11 cellular contexts compared by ENCODE assay signal in the genomic region with DNA sequence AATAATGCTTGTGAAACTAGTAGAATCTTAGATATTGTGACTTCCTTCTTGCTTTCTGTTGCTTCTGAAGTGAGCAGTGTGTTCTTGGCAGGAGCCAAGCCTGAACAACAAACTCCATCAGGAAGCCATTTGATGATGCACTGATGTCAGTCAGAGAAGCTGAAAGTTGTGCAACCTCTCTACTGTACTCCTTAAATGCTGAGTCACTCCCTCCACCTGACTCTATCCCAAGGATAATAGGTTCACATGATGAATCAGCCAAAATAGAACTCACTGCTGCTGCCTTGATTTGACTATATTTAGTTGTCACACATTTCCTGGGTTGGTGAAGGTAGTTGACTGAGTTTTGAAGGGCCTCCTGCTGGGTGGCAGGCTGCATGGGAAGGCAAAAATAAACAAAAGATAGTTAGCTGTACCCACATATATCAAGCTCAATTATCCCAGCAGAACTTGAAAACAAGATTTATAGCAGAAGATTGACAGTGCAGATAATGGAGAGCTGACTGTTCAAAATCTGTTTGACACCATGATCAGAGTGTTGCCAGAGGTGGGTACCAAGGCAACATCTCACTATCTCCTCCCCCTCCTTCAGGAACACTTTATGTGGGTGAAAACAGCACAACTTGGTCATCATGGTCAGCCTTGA.
DNase-seq lines count a peak whose midpoint lies in the region; ATAC-seq, FAIRE-seq and TF ChIP-seq lines count a peak whose summit lies in the region.
"Had no signal": no experiment of that assay in that cellular context is flagged by ENCODE, and none has a peak within 500 bp of the region (broad histone marks: within the 10 kb centered on the region; RNA-seq: fewer than 3 reads in every experiment).

No MANE protein-coding gene starts in this region.

- H3K27me3 ChIP-seq in RWPE2 (ENCODE audit: insufficient read depth, poor library complexity, severe bottlenecking) = no peaks in the 10 kb centered on the region
- H3K27me3 ChIP-seq: BLaER1 treated with 17β-estradiol and CSF1 and Interleukin-3, amounts not matched to agents 10 nM and 100 nM; neural progenitor cell had no signal

- ATAC-seq in left ventricle myocardium superior (peak; percentile 24), RWPE2 (ENCODE audit: low read depth) (peak; percentile 93), HG03045 (IDR thresholded peaks at IDR 0.05; ENCODE audit: unreplicated experiment) (no peak)

- H3K4me1 ChIP-seq in RWPE2 (ENCODE audit: insufficient read depth, poor library complexity, severe bottlenecking) = peaks cover 16% of the 10 kb centered on the region
- H3K4me1 ChIP-seq: BLaER1 treated with 17β-estradiol and CSF1 and Interleukin-3, amounts not matched to agents 10 nM and 100 nM; neural progenitor cell had no signal

- H3K9me3 ChIP-seq in RWPE2 (ENCODE audit: severe bottlenecking) = no peaks in the 10 kb centered on the region
- H3K9me3 ChIP-seq: BLaER1 treated with 17β-estradiol and CSF1 and Interleukin-3, amounts not matched to agents 10 nM and 100 nM had no signal

- no peak for DNase-seq in left ventricle myocardium superior
- no peak for DNase-seq in cardiac septum (ENCODE audit: low spot score)
- peak; percentile 61 for DNase-seq in RWPE2 (ENCODE audit: low spot score)
- peak; percentile 91 for DNase-seq in fibroblast of pulmonary artery (ENCODE audit: low read depth)
- DNase-seq in urothelium cell line (ENCODE audit: low spot score) = peak; percentile 37
- no peak for DNase-seq in AML-193 (lab: John Stamatoyannopoulos, UW)
- DNase-seq in NCI-H146 treated with DMSO at 0.1 percent for 48 hours (lab: John Stamatoyannopoulos, UW; ENCODE audit: unreplicated experiment) = no peak
- DNase-seq: NK-92 treated with Interleukin-12 subunit alpha and Interleukin-12 subunit beta, amount 100 ng/mL, for 24 hours had no signal

- H3K27ac ChIP-seq in RWPE2 (ENCODE audit: poor library complexity, severe bottlenecking) = no peak overlapping the region
- H3K27ac ChIP-seq: BLaER1 treated with 17β-estradiol and CSF1 and Interleukin-3, amounts not matched to agents 10 nM and 100 nM; neural progenitor cell had no signal

- no peak for TF ChIP-seq CTCF in RWPE2 (IDR thresholded peaks at IDR 0.05; ENCODE audit: poor library complexity, severe bottlenecking)
- no peak for TF ChIP-seq CTCF in fibroblast of pulmonary artery (IDR thresholded peaks at IDR 0.05; ENCODE audit: low read length, missing control alignments)

- no peaks in the 10 kb centered on the region for H3K36me3 ChIP-seq in RWPE2 (ENCODE audit: low read depth)
- H3K36me3 ChIP-seq: BLaER1 treated with 17β-estradiol and CSF1 and Interleukin-3, amounts not matched to agents 10 nM and 100 nM; neural progenitor cell had no signal

- FAIRE-seq in urothelium cell line (lab: Jason Lieb, UNC) = no peak

- intact Hi-C loops in left ventricle myocardium superior (cut with micrococcal nuclease) = no loop called here
- intact Hi-C loops in cardiac septum (cut with DNase I) = no loop called here

- H3K4me3 ChIP-seq in RWPE2 (ENCODE audit: severe bottlenecking) = no peak overlapping the region
- H3K4me3 ChIP-seq in fibroblast of pulmonary artery (replicated peaks; ENCODE audit: low read depth, low read length) = no peak overlapping the region
- H3K4me3 ChIP-seq: BLaER1 treated with 17β-estradiol and CSF1 and Interleukin-3, amounts not matched to agents 10 nM and 100 nM; neural progenitor cell had no signal

Comparison
In these comparisons a context has a peak if more than half of its experiments do, and no peak if none do; other contexts are left out.
1. DNase-seq: peak in RWPE2 (single experiment), fibroblast of pulmonary artery (single experiment) and urothelium cell line (single experiment); none in left ventricle myocardium superior (single experiment), cardiac septum (single experiment), AML-193 (0 of 2) and NCI-H146 treated with DMSO at 0.1 percent for 48 hours (single experiment).